ENCODE assay signal across 8 cellular contexts in the genomic region with DNA sequence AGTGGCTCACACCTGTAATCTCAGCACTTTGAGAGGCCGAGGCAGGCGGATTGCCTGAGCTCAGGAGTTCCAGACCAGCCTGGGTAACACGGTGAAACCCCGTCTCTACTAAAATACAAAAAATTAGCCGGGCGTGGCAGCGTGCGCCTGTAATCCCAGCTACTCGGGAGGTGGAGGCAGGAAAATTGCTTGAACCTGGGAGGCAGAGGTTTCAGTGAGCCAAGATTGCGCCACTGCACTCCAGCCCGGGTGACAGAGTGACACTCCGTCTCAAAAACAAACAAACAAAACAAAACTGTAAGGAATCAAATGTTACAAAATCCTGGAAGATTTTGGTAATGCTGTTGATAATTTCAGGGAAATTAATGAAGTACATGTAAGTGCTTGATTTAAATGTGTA. TPM values are rescaled to one million over a fixed set of nuclear protein-coding genes. Genes with fewer than 3 reads are reported as not detected.
A peak's percentile ranks its signal among the peaks of the same experiment; 100 is the strongest.
DNase-seq lines count a peak whose midpoint lies in the region; ATAC-seq and TF ChIP-seq lines count a peak whose summit lies in the region.
"Not testable (repeated sequence)": the region's sequence is repeated elsewhere in the genome, so short reads cannot be mapped to it uniquely, and the experiment has no call there.

No MANE protein-coding gene starts in this region.

- H3K36me3 Mint-ChIP-seq in T-helper 2 cell treated with Interferon-gamma antibody and Interleukin-4, amounts not matched to agents 5 μg/mL and 100 μg/mL, for 36 hours (ENCODE audit: low read depth) = peaks cover 10% of the 10 kb centered on the region

- H3K4me2 ChIP-seq in parathyroid adenoma (ENCODE audit: low read length) = peak overlapping the region; percentile 97

- H3K9ac ChIP-seq in ES-I3 (ENCODE audit: low read depth, low read length) (peak overlapping the region; percentile 99), HUES64 (ENCODE audit: low read depth, low read length) (peak overlapping the region; percentile 59; the same call in 1 of the 2 replicates)
- H3K9ac ChIP-seq in parathyroid adenoma = not testable (repeated sequence)

- not testable (repeated sequence) for H3K27me3 Mint-ChIP-seq in T-helper 2 cell treated with Interferon-gamma antibody and Interleukin-4, amounts not matched to agents 5 μg/mL and 100 μg/mL, for 36 hours (ENCODE audit: low read depth)

- H3K27ac ChIP-seq in HUES64 (ENCODE audit: low read depth, low read length) = not testable (repeated sequence)
- peak overlapping the region in 3 of 4 donors; percentile 35 to 74 (median 70) for H3K27ac ChIP-seq in esophagus muscularis mucosa (replicated peaks in 1 of 4)
- H3K27ac ChIP-seq in right lobe of liver = peak overlapping the region in 2 of 3 donors; percentile 40 to 72
- peak overlapping the region; percentile 90 for H3K27ac ChIP-seq in parathyroid adenoma
- peak overlapping the region in 3 of 4 donors; percentile 23 to 99 (median 85) for H3K27ac ChIP-seq in tibial nerve

- H3K4me3 Mint-ChIP-seq in T-helper 2 cell treated with Interferon-gamma antibody and Interleukin-4, amounts not matched to agents 5 μg/mL and 100 μg/mL, for 36 hours = peak overlapping the region; percentile 96

- TF ChIP-seq EP300 in esophagus muscularis mucosa (IDR thresholded peaks at IDR 0.05); tibial nerve (IDR thresholded peaks at IDR 0.05): not testable (repeated sequence)

- H3K9me3 Mint-ChIP-seq in T-helper 2 cell treated with Interferon-gamma antibody and Interleukin-4, amounts not matched to agents 5 μg/mL and 100 μg/mL, for 36 hours = not testable (repeated sequence)

- not testable (repeated sequence) for H3K27ac Mint-ChIP-seq in T-helper 2 cell treated with Interferon-gamma antibody and Interleukin-4, amounts not matched to agents 5 μg/mL and 100 μg/mL, for 36 hours

- H3K4me1 ChIP-seq in ES-I3 (ENCODE audit: insufficient read depth, low read length); HUES64 (ENCODE audit: insufficient read depth, low read length): not testable (repeated sequence)
- H3K4me1 ChIP-seq in esophagus muscularis mucosa (peaks cover 9 to 31% (median 20%) of the 10 kb centered on the region in 4 donors), right lobe of liver (peaks cover 0 to 43% (median 12%) of the 10 kb centered on the region in 4 donors), parathyroid adenoma (peaks cover 12% of the 10 kb centered on the region), tibial nerve (peaks cover 0 to 42% (median 7%) of the 10 kb centered on the region in 4 donors)

- H2AFZ ChIP-seq in parathyroid adenoma = peak overlapping the region; percentile 86

- not testable (repeated sequence) for TF ChIP-seq CTCF in astrocyte of the cerebellum (IDR thresholded peaks at IDR 0.05; ENCODE audit: low read depth, low read length, missing control alignments); esophagus muscularis mucosa (IDR thresholded peaks at IDR 0.05); right lobe of liver (IDR thresholded peaks at IDR 0.05); parathyroid adenoma (IDR thresholded peaks at IDR 0.05); tibial nerve (IDR thresholded peaks at IDR 0.05)

- H3K27me3 ChIP-seq in HUES64 (ENCODE audit: insufficient read depth, low read length) (peaks cover 15% of the 10 kb centered on the region), esophagus muscularis mucosa (peaks cover 0 to 95% (median 36%) of the 10 kb centered on the region in 4 donors)
- not testable (repeated sequence) for H3K27me3 ChIP-seq in right lobe of liver; parathyroid adenoma (ENCODE audit: control insufficient read depth, insufficient read depth, low read length); tibial nerve

- intact Hi-C loops in esophagus muscularis mucosa (cut with DNase I); right lobe of liver (cut with DNase I): not testable (repeated sequence)

- H3K9me3 ChIP-seq in ES-I3 (ENCODE audit: control insufficient read depth, insufficient read depth, low read length); HUES64 (ENCODE audit: insufficient read depth, low read depth, low read length); esophagus muscularis mucosa; right lobe of liver; parathyroid adenoma (ENCODE audit: control insufficient read depth, low read length); tibial nerve: not testable (repeated sequence)

- WGBS in HUES64 = 2% methylated on average over 9 of the region's 12 CpGs
- WGBS in esophagus muscularis mucosa = 34% methylated on average over 12 of the region's 12 CpGs
- WGBS in right lobe of liver (ENCODE audit: insufficient coverage, low coverage, low lambda C conversion rate, missing lambda C conversion rate) = 40% methylated on average over 12 of the region's 12 CpGs
- 14% methylated on average over 12 of the region's 12 CpGs for WGBS in tibial nerve, 2 donors

- peaks cover 16% of the 10 kb centered on the region for H3K4me1 Mint-ChIP-seq in T-helper 2 cell treated with Interferon-gamma antibody and Interleukin-4, amounts not matched to agents 5 μg/mL and 100 μg/mL, for 36 hours (ENCODE audit: low read depth)

- not testable (repeated sequence) for ATAC-seq in right lobe of liver

- H3K36me3 ChIP-seq in ES-I3 (ENCODE audit: insufficient read depth, low read length); HUES64 (ENCODE audit: insufficient read depth, low read length); esophagus muscularis mucosa; right lobe of liver; parathyroid adenoma (ENCODE audit: control insufficient read depth, insufficient read depth, low read length): not testable (repeated sequence)
- peaks cover 0 to 22% (median 0%) of the 10 kb centered on the region in 3 donors for H3K36me3 ChIP-seq in tibial nerve

- DNase-seq in T-helper 2 cell treated with Interferon-gamma antibody and Interleukin-4, amounts not matched to agents 5 μg/mL and 100 μg/mL, for 36 hours (ENCODE audit: low spot score); astrocyte of the cerebellum (ENCODE audit: low read depth); esophagus muscularis mucosa (ENCODE audit: extremely low spot score); right lobe of liver; tibial nerve (ENCODE audit: low spot score in 2 of 2): not testable (repeated sequence)

- H3K79me2 ChIP-seq in parathyroid adenoma = peaks cover 20% of the 10 kb centered on the region

- H3K4me3 ChIP-seq in HUES64 (ENCODE audit: low read length) (peak overlapping the region; percentile 94), astrocyte of the cerebellum (ENCODE audit: low read depth, low read length) (peak overlapping the region; percentile 53), esophagus muscularis mucosa (peak overlapping the region; percentile 51 to 64 (median 52)), right lobe of liver (peak overlapping the region; percentile 25 to 44 (median 31)), parathyroid adenoma (ENCODE audit: low read depth, low read length) (peak overlapping the region; percentile 58), tibial nerve (peak overlapping the region; percentile 41 to 89 (median 65))

- TF ChIP-seq POLR2A in esophagus muscularis mucosa (IDR thresholded peaks at IDR 0.05; ENCODE audit: low read depth); right lobe of liver (IDR thresholded peaks at IDR 0.05); tibial nerve (IDR thresholded peaks at IDR 0.05): not testable (repeated sequence)

- in situ Hi-C loops in astrocyte of the cerebellum (cut with HindIII; ENCODE audit: low sequenced_read_pairs) = not testable (repeated sequence)

RNA-seq across cellular contexts. Expression of a gene that starts 5.2 kb away (rescaled TPM):
- polyA plus RNA-seq in HUES64 (2013, experiment 1 of 2) = 12.4 TPM
- 16.7 TPM for polyA plus RNA-seq in HUES64 (2013, experiment 2 of 2)
- total RNA-seq in esophagus muscularis mucosa = 10 to 100 TPM in 2 of 4 donors, 1 to 10 TPM in 1, under 1 TPM in 1; 0.83 to 12.1 (median 9.5) TPM
- 1,000 to 10,000 TPM in 4 of 6 experiments, 100 to 1,000 TPM in 2; 897 to 2,313 (median 1,164) TPM for total RNA-seq in right lobe of liver
- total RNA-seq in tibial nerve = 100 to 1,000 TPM in 1 of 4 donors, 10 to 100 TPM in 3; 86.1 to 165 (median 97.6) TPM

RNA-seq across cellular contexts. Expression of a gene that starts 14.5 kb away (rescaled TPM):
- 1.8 TPM for polyA plus RNA-seq in HUES64 (2013, experiment 1 of 2)
- 1.3 TPM for polyA plus RNA-seq in HUES64 (2013, experiment 2 of 2)
- total RNA-seq in esophagus muscularis mucosa (1 to 10 TPM in 1 of 4 donors, under 1 TPM in 3; 0.42 to 1.1 (median 0.92) TPM), right lobe of liver (1 to 10 TPM in 5 of 6 experiments, under 1 TPM in 1; 0.73 to 3.1 (median 1.7) TPM), tibial nerve (1 to 10 TPM; 2.9 to 6.5 (median 3.9) TPM)

RNA-seq across cellular contexts. Expression of a gene that starts 21.3 kb away (rescaled TPM):
- 1.7 TPM for polyA plus RNA-seq in HUES64 (2013, experiment 1 of 2)
- polyA plus RNA-seq in HUES64 (2013, experiment 2 of 2) = 2.0 TPM
- total RNA-seq in esophagus muscularis mucosa (1 to 10 TPM; 2.9 to 4.9 (median 3.6) TPM), right lobe of liver (1 to 10 TPM; 1.7 to 2.9 (median 2.1) TPM), tibial nerve (1 to 10 TPM; 2.2 to 4.8 (median 4.2) TPM)

RNA-seq across cellular contexts. Expression of a gene that starts 32.8 kb away (rescaled TPM):
- 2.0 TPM for polyA plus RNA-seq in HUES64 (2013, experiment 1 of 2)
- 2.8 TPM for polyA plus RNA-seq in HUES64 (2013, experiment 2 of 2)
- 1 to 10 TPM; 1.5 to 3.7 (median 2.1) TPM for total RNA-seq in esophagus muscularis mucosa
- 1 to 10 TPM; 1.7 to 3.9 (median 2.4) TPM for total RNA-seq in right lobe of liver
- 1 to 10 TPM; 1.3 to 6.9 (median 2.6) TPM for total RNA-seq in tibial nerve

RNA-seq across cellular contexts. Expression of a gene that starts 39.0 kb away (rescaled TPM):
- 1,436 TPM for polyA plus RNA-seq in HUES64 (2013, experiment 1 of 2)
- polyA plus RNA-seq in HUES64 (2013, experiment 2 of 2) = 1,338 TPM
- total RNA-seq in esophagus muscularis mucosa (1,000 to 10,000 TPM; 1,137 to 2,200 (median 1,582) TPM), right lobe of liver (100 to 1,000 TPM; 274 to 637 (median 304) TPM), tibial nerve (1,000 to 10,000 TPM; 1,161 to 1,574 (median 1,263) TPM)

Comparison
In these comparisons a context has a peak if more than half of its experiments do, and no peak if none do; other contexts are left out.
1. H3K4me3 ChIP-seq: peak in every context shown above with its lines; median percentile 94 in HUES64; 65 in tibial nerve; 58 in parathyroid adenoma; 53 in astrocyte of the cerebellum; 52 in esophagus muscularis mucosa; 31 in right lobe of liver.
2. RNA of a gene that starts 5.2 kb away (total RNA-seq): 897 to 2,313 TPM in right lobe of liver and 86.1 to 165 TPM in tibial nerve; 0.83 to 12.1 TPM in esophagus muscularis mucosa; every median in the first group is over 4 times any median in the second.